Comparison of ENCODE assay signal across 23 cellular contexts in genomic region chr1:24202987-24203386, GRCh38. TPM values are rescaled to one million over a fixed set of nuclear protein-coding genes. Genes with fewer than 3 reads are reported as not detected.
DNase-seq lines count a peak whose midpoint lies in the region; ATAC-seq, FAIRE-seq and TF ChIP-seq lines count a peak whose summit lies in the region.
"Had no signal": no experiment of that assay in that cellular context is flagged by ENCODE, and none has a peak within 500 bp of the region (broad histone marks: within the 10 kb centered on the region; RNA-seq: fewer than 3 reads in every experiment).

No MANE protein-coding gene starts in this region.

- peak overlapping the region; percentile 15 for H3K4me3 Mint-ChIP-seq in activated B cell treated with CpG ODN at 0.5 μM for 24 hours
- H3K4me3 Mint-ChIP-seq: activated naive CD4-positive, alpha-beta T cell treated with anti-CD3 and anti-CD28 coated beads, Interleukin-2, amount 50 U/mL, for 24 hours; dendritic cell treated with granulocyte-macrophage colony-stimulating factor and Interleukin-4, amounts not matched to agents 40 ng/mL and 50 ng/mL, for 4 days; immature natural killer cell had no signal

- no peak for DNase-seq in A549 (ENCODE audit: low read depth in 1 of 2, low spot score in 1 of 2)
- no peak for DNase-seq in activated B cell treated with CpG ODN at 0.5 μM for 24 hours
- no peak for DNase-seq in mesendoderm
- DNase-seq in heart right ventricle = no peak
- no peak for DNase-seq in hippocampal formation (lab: John Stamatoyannopoulos, UW)
- DNase-seq: activated CD4-positive, alpha-beta T cell treated with anti-CD3 and anti-CD28 coated beads, Interleukin-2, amount 50 U/mL, for 1 hour; Karpas-422; left ventricle myocardium superior; NCI-H1048; NCI-H2029; NCI-H446; stimulated activated naive CD4-positive, alpha-beta T cell; WERI-Rb-1 had no signal

- no peak overlapping the region for H3K18ac ChIP-seq in mesendoderm (ENCODE audit: low read length)

- H3K27me3 ChIP-seq in mesendoderm (ENCODE audit: insufficient read depth, low read length, poor library complexity) = no peaks in the 10 kb centered on the region
- peaks cover 0 to 25% (median 0%) of the 10 kb centered on the region in 7 donors for H3K27me3 ChIP-seq in heart right ventricle

- no peak overlapping the region for H2BK15ac ChIP-seq in mesendoderm (replicated peaks; ENCODE audit: low read depth)

- H3K27me3 Mint-ChIP-seq in activated B cell treated with CpG ODN at 0.5 μM for 24 hours = no peaks in the 10 kb centered on the region
- H3K27me3 Mint-ChIP-seq: activated naive CD4-positive, alpha-beta T cell treated with anti-CD3 and anti-CD28 coated beads, Interleukin-2, amount 50 U/mL, for 24 hours had no signal

- intact Hi-C loops in activated B cell treated with CpG ODN at 0.5 μM for 24 hours (cut with micrococcal nuclease) = loop anchor here (2.0 to 5.0 kb wide), 3 partner anchors 119 to 629 kb away; no protein-coding TSS in a partner anchor
- intact Hi-C loops in heart right ventricle (cut with DNase I) = loop anchor here in 7 of 10 donors (1.0 to 10.0 kb wide), 8 partner anchors 92 to 432 kb away; no protein-coding TSS in a partner anchor

- no peak overlapping the region for H3K4me2 ChIP-seq in A549
- no peak overlapping the region for H3K4me2 ChIP-seq in mesendoderm (ENCODE audit: low read length)
- H3K4me2 ChIP-seq: smooth muscle cell had no signal

- H3K4me3 ChIP-seq in A549 = no peak overlapping the region
- no peak overlapping the region for H3K4me3 ChIP-seq in mesendoderm (ENCODE audit: low read length)
- no peak overlapping the region for H3K4me3 ChIP-seq in heart right ventricle
- H3K4me3 ChIP-seq: SK-N-MC, smooth muscle cell, thoracic aorta had no signal

- no peak for TF ChIP-seq EP300 in A549 (IDR thresholded peaks at IDR 0.05)

- FAIRE-seq in A549 (lab: Jason Lieb, UNC) = no peak

- CTCF ChIA-PET in A549 (lab: Yijun Ruan, JAX) (interaction anchor here (1.0 to 14.7 kb wide), 13 partner anchors 22 to 189 kb away, joined by 3 to 748 read pairs (median 13); partner anchors contain the start of gene GRHL3), activated B cell treated with CpG ODN at 0.5 μM for 24 hours (lab: Charles Lee) (interaction anchor here (0.5 to 6.6 kb wide), 11 partner anchors 13 to 432 kb away, joined by 3 to 388 read pairs (median 9); partner anchors contain the start of gene NIPAL3)

- no peak overlapping the region for H4K5ac ChIP-seq in mesendoderm (ENCODE audit: low read length)

- H3K36me3 ChIP-seq in mesendoderm (ENCODE audit: control insufficient read depth, insufficient read depth, low read length) = no peaks in the 10 kb centered on the region
- H3K36me3 ChIP-seq in heart right ventricle = no peaks in the 10 kb centered on the region
- H3K36me3 ChIP-seq: thoracic aorta, WERI-Rb-1 had no signal

- no peaks in the 10 kb centered on the region for H3K9me3 Mint-ChIP-seq in activated B cell treated with CpG ODN at 0.5 μM for 24 hours
- H3K9me3 Mint-ChIP-seq: activated naive CD4-positive, alpha-beta T cell treated with anti-CD3 and anti-CD28 coated beads, Interleukin-2, amount 50 U/mL, for 24 hours; dendritic cell treated with granulocyte-macrophage colony-stimulating factor and Interleukin-4, amounts not matched to agents 40 ng/mL and 50 ng/mL, for 4 days; immature natural killer cell had no signal

- H3K27ac ChIP-seq in A549 (peak overlapping the region; percentile 84 to 86; a peak in 5 of 6 replicates), mesendoderm (ENCODE audit: low read depth, low read length) (no peak overlapping the region), heart right ventricle (no peak overlapping the region)
- H3K27ac ChIP-seq: SK-N-MC, thoracic aorta, WERI-Rb-1 had no signal

- no peaks in the 10 kb centered on the region for H3K79me1 ChIP-seq in mesendoderm (ENCODE audit: low read length)

- no peak overlapping the region for H3K9ac ChIP-seq in mesendoderm (ENCODE audit: low read length)

- peaks cover 22% of the 10 kb centered on the region for H3K4me1 ChIP-seq in A549
- H3K4me1 ChIP-seq in mesendoderm (ENCODE audit: control insufficient read depth, low read depth, low read length) = no peaks in the 10 kb centered on the region
- peaks cover 0 to 17% (median 4%) of the 10 kb centered on the region in 9 donors for H3K4me1 ChIP-seq in heart right ventricle

- no peak overlapping the region for H2BK5ac ChIP-seq in mesendoderm (ENCODE audit: low read length)

- H2AK5ac ChIP-seq in mesendoderm (ENCODE audit: low read length) = no peak overlapping the region

- no peak for TF ChIP-seq POLR2A in A549 (IDR thresholded peaks at IDR 0.05; ENCODE audit: low read length)

- no peaks in the 10 kb centered on the region for H3K79me2 ChIP-seq in mesendoderm (ENCODE audit: control insufficient read depth, insufficient read depth, low read length)

- ATAC-seq in A549 (no peak), HG03439 (IDR thresholded peaks at IDR 0.05; ENCODE audit: unreplicated experiment) (peak; percentile 4), activated B cell treated with CpG ODN at 0.5 μM for 24 hours (ENCODE audit: low read depth) (no peak), GM21576 (IDR thresholded peaks at IDR 0.05; ENCODE audit: unreplicated experiment) (no peak), heart right ventricle (no peak), GM18858 (IDR thresholded peaks at IDR 0.05; ENCODE audit: unreplicated experiment) (no peak)
- ATAC-seq: left ventricle myocardium superior had no signal

- no peak overlapping the region for H4K8ac ChIP-seq in mesendoderm (ENCODE audit: low read depth, low read length)

- H2BK120ac ChIP-seq in mesendoderm (ENCODE audit: low read depth, low read length) = no peak overlapping the region

- H3K23ac ChIP-seq in mesendoderm (ENCODE audit: low read length) = no peak overlapping the region

- TF ChIP-seq CTCF in A549 (IDR thresholded peaks at IDR 0.05) (no peak), activated B cell treated with CpG ODN at 0.5 μM for 24 hours (IDR thresholded peaks at IDR 0.05) (no peak), heart right ventricle (IDR thresholded peaks at IDR 0.05) (no peak)

- H3K4me1 Mint-ChIP-seq in activated B cell treated with CpG ODN at 0.5 μM for 24 hours = peaks cover 33% of the 10 kb centered on the region

- H3K9me3 ChIP-seq in A549 (no peaks in the 10 kb centered on the region), heart right ventricle (no peaks in the 10 kb centered on the region)
- H3K9me3 ChIP-seq: thoracic aorta had no signal

- WGBS in A549 (ENCODE audit: missing lambda C conversion rate) = 97% methylated on average over 3 of the region's 4 CpGs
- no CpG with 5 or more reads among the region's 4 CpGs for WGBS in mesendoderm (ENCODE audit: extremely low coverage, insufficient coverage, low lambda C conversion rate)
- 82 to 83% methylated on average over 4 of the region's 4 CpGs for WGBS in heart right ventricle, 2 donors

- TF ChIP-seq RAD21 in A549 (conservative IDR thresholded peaks at IDR 0.05 in 1 of 2, IDR thresholded peaks at IDR 0.05 in 1 of 2) = no peak

- H3K56ac ChIP-seq in mesendoderm (ENCODE audit: low read length) = peak overlapping the region; percentile 42

- no peaks in the 10 kb centered on the region for H3K36me3 Mint-ChIP-seq in activated B cell treated with CpG ODN at 0.5 μM for 24 hours (ENCODE audit: low read depth)
- H3K36me3 Mint-ChIP-seq: activated naive CD4-positive, alpha-beta T cell treated with anti-CD3 and anti-CD28 coated beads, Interleukin-2, amount 50 U/mL, for 24 hours; immature natural killer cell had no signal

- H3K27ac Mint-ChIP-seq in activated B cell treated with CpG ODN at 0.5 μM for 24 hours = no peak overlapping the region
- H3K27ac Mint-ChIP-seq: activated naive CD4-positive, alpha-beta T cell treated with anti-CD3 and anti-CD28 coated beads, Interleukin-2, amount 50 U/mL, for 24 hours; dendritic cell treated with granulocyte-macrophage colony-stimulating factor and Interleukin-4, amounts not matched to agents 40 ng/mL and 50 ng/mL, for 4 days; immature natural killer cell had no signal

- no peak overlapping the region for H3K4ac ChIP-seq in mesendoderm (ENCODE audit: low read depth, low read length)

- POLR2A ChIA-PET in A549 (lab: Yijun Ruan, JAX) = no interaction called here
- POLR2A ChIA-PET in activated B cell treated with CpG ODN at 0.5 μM for 24 hours (lab: Charles Lee) = interaction anchor here (1.5 kb wide), 1 partner anchor 119 kb away, joined by 4 read pairs; no protein-coding TSS in a partner anchor

TF ChIP-seq in A549, 52 proteins besides CTCF, POLR2A, EP300 and RAD21 (continues in another document):
- TF ChIP-seq PBX3 (IDR thresholded peaks at IDR 0.05) (no peak), CHD4 (IDR thresholded peaks at IDR 0.05; ENCODE audit: borderline replicate concordance) (no peak), MAFK (IDR thresholded peaks at IDR 0.05; ENCODE audit: partially characterized antibody) (no peak), EHMT2 (IDR thresholded peaks at IDR 0.05; ENCODE audit: low read depth) (no peak)
- TF ChIP-seq, protein P1, sequence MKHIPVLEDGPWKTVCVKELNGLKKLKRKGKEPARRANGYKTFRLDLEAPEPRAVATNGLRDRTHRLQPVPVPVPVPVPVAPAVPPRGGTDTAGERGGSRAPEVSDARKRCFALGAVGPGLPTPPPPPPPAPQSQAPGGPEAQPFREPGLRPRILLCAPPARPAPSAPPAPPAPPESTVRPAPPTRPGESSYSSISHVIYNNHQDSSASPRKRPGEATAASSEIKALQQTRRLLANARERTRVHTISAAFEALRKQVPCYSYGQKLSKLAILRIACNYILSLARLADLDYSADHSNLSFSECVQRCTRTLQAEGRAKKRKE (CRISPR knock-in tag; IDR thresholded peaks at IDR 0.05; ENCODE audit: low read depth) = no peak

RNA-seq across cellular contexts. Expression of gene IFNLR1, which starts 15.9 kb away (rescaled TPM):
- polyA plus RNA-seq in A549 (2011; rRNA removed) = 1.3 and 1.7 TPM in 2 replicates
- 0.74 and 1.1 TPM in 2 replicates for polyA plus RNA-seq in A549 (2012; cell fraction: cytosol; rRNA removed)
- polyA plus RNA-seq in A549 (2012; cell fraction: nucleus; rRNA removed) = 0.88 and 0.92 TPM in 2 replicates
- polyA plus RNA-seq in A549 (2017; fragmentation: RNase III; extraction: RNeasy Plus Mini Kit Qiagen cat#74134 plus additional on column Dnase treatment) = 0.76 to 0.84 TPM (median 0.78 TPM) in 3 replicates
- polyA minus RNA-seq in A549 (2011; rRNA and poly(A)+ RNA removed) = 2.3 and 2.6 TPM in 2 replicates
- 38.6 and 39.2 TPM in 2 replicates for total RNA-seq in activated B cell treated with CpG ODN at 0.5 μM for 24 hours
- 7.5 TPM for polyA plus RNA-seq in mesendoderm (2013, experiment 1 of 2)
- 6.8 TPM for polyA plus RNA-seq in mesendoderm (2013, experiment 2 of 2)
- 1 to 10 TPM; 2.0 to 3.7 (median 2.6) TPM for total RNA-seq in heart right ventricle
- 1 to 10 TPM in 1 of 2 donors, under 1 TPM in 1; 0.51 to 1.2 TPM for polyA plus RNA-seq in heart right ventricle
- total RNA-seq: HT1080 had no signal

Comparison
In these comparisons a context has a peak if more than half of its experiments do, and no peak if none do; other contexts are left out.
1. H3K27ac ChIP-seq: peak in A549 (2 of 2); none in mesendoderm (single experiment) and heart right ventricle (0 of 10).